Comparison of ENCODE assay signal across 11 cellular contexts in the genomic region with DNA sequence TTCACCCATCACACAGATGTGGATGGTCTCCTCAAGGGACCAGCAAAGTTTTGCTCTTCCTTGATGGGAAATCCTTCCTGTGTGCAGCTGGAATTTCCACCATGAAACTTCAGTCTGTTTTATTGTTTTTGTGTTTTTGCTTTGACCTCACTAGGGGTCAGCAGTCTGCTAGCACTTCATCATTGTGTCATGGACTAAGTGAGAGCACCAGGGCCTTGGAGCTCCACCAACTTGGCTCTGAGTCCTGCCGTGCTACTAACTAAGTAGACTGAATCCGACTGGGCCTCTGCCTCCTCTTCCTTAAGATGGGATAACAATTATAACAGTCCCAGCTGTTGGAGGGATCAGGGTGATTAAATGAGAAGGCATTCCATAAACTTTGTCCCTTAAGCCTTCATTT.
DNase-seq lines count a peak whose midpoint lies in the region; ATAC-seq and TF ChIP-seq lines count a peak whose summit lies in the region.
"Had no signal": no experiment of that assay in that cellular context is flagged by ENCODE, and none has a peak within 500 bp of the region (broad histone marks: within the 10 kb centered on the region; RNA-seq: fewer than 3 reads in every experiment).

No MANE protein-coding gene starts in this region.

- no peak overlapping the region for H3K27ac ChIP-seq in Peyer's patch
- H3K27ac ChIP-seq: BLaER1 treated with 17β-estradiol and CSF1 and Interleukin-3, amounts not matched to agents 10 nM and 100 nM had no signal

- H3K27me3 ChIP-seq in Peyer's patch: no peaks in the 10 kb centered on the region
- H3K27me3 ChIP-seq: BLaER1 treated with 17β-estradiol and CSF1 and Interleukin-3, amounts not matched to agents 10 nM and 100 nM had no signal

- no peaks in the 10 kb centered on the region for H3K4me1 ChIP-seq in Peyer's patch

- no peak for TF ChIP-seq POLR2A in Peyer's patch (IDR thresholded peaks at IDR 0.05)

- H3K9me3 ChIP-seq in Peyer's patch: no peaks in the 10 kb centered on the region
- H3K9me3 ChIP-seq: BLaER1 treated with 17β-estradiol and CSF1 and Interleukin-3, amounts not matched to agents 10 nM and 100 nM had no signal

- CTCF ChIA-PET in activated naive CD4-positive, alpha-beta T cell treated with anti-CD3 and anti-CD28 coated beads for 36 hours (lab: Charles Lee): no interaction called here

- H3K27me3 Mint-ChIP-seq in activated T-cell treated with anti-CD3 and anti-CD28 coated beads, Interleukin-2, amount 50 U/mL, for 72 hours (ENCODE audit: low read depth): no peaks in the 10 kb centered on the region
- peaks cover 2% of the 10 kb centered on the region for H3K27me3 Mint-ChIP-seq in activated naive CD4-positive, alpha-beta T cell treated with anti-CD3 and anti-CD28 coated beads for 36 hours (ENCODE audit: low read depth)

- H3K36me3 Mint-ChIP-seq in activated T-cell treated with anti-CD3 and anti-CD28 coated beads, Interleukin-2, amount 50 U/mL, for 72 hours (ENCODE audit: insufficient read depth in 2 of 2): no peaks in the 10 kb centered on the region
- no peaks in the 10 kb centered on the region for H3K36me3 Mint-ChIP-seq in stimulated activated effector memory CD8-positive, alpha-beta T cell treated with anti-CD3 and anti-CD28 coated beads, Interleukin-12 subunit alpha, Interleukin-12 subunit beta, amount 100 ng/mL, for 72 hours
- H3K36me3 Mint-ChIP-seq in activated naive CD4-positive, alpha-beta T cell treated with anti-CD3 and anti-CD28 coated beads for 36 hours (ENCODE audit: low read depth): no peaks in the 10 kb centered on the region

- H3K4me3 ChIP-seq in Peyer's patch (no peak overlapping the region), fibroblast of pulmonary artery (replicated peaks; ENCODE audit: low read depth, low read length) (no peak overlapping the region)
- H3K4me3 ChIP-seq: BLaER1 treated with 17β-estradiol and CSF1 and Interleukin-3, amounts not matched to agents 10 nM and 100 nM had no signal

- no peaks in the 10 kb centered on the region for H3K4me1 Mint-ChIP-seq in activated T-cell treated with anti-CD3 and anti-CD28 coated beads, Interleukin-2, amount 50 U/mL, for 72 hours (ENCODE audit: low read depth)
- no peaks in the 10 kb centered on the region for H3K4me1 Mint-ChIP-seq in stimulated activated effector memory CD8-positive, alpha-beta T cell treated with anti-CD3 and anti-CD28 coated beads, Interleukin-12 subunit alpha, Interleukin-12 subunit beta, amount 100 ng/mL, for 72 hours
- no peaks in the 10 kb centered on the region for H3K4me1 Mint-ChIP-seq in activated naive CD4-positive, alpha-beta T cell treated with anti-CD3 and anti-CD28 coated beads for 36 hours (ENCODE audit: low read depth)

- no peak overlapping the region for H3K4me3 Mint-ChIP-seq in activated T-cell treated with anti-CD3 and anti-CD28 coated beads, Interleukin-2, amount 50 U/mL, for 72 hours
- H3K4me3 Mint-ChIP-seq in stimulated activated effector memory CD8-positive, alpha-beta T cell treated with anti-CD3 and anti-CD28 coated beads, Interleukin-12 subunit alpha, Interleukin-12 subunit beta, amount 100 ng/mL, for 72 hours: no peak overlapping the region
- H3K4me3 Mint-ChIP-seq in activated naive CD4-positive, alpha-beta T cell treated with anti-CD3 and anti-CD28 coated beads for 36 hours: no peak overlapping the region

- H3K9me3 Mint-ChIP-seq in activated T-cell treated with anti-CD3 and anti-CD28 coated beads, Interleukin-2, amount 50 U/mL, for 72 hours: no peaks in the 10 kb centered on the region
- no peaks in the 10 kb centered on the region for H3K9me3 Mint-ChIP-seq in stimulated activated effector memory CD8-positive, alpha-beta T cell treated with anti-CD3 and anti-CD28 coated beads, Interleukin-12 subunit alpha, Interleukin-12 subunit beta, amount 100 ng/mL, for 72 hours
- H3K9me3 Mint-ChIP-seq in activated naive CD4-positive, alpha-beta T cell treated with anti-CD3 and anti-CD28 coated beads for 36 hours: no peaks in the 10 kb centered on the region

- peak; percentile 79 for DNase-seq in AG20443 (ENCODE audit: low spot score)
- DNase-seq in Peyer's patch: peak in 2 of 3 donors; percentile 18 to 65
- peak; percentile 81 for DNase-seq in fibroblast of pulmonary artery (ENCODE audit: low read depth)
- DNase-seq in midbrain (lab: John Stamatoyannopoulos, UW): peak; percentile 81
- no peak for DNase-seq in activated T-cell treated with anti-CD3 and anti-CD28 coated beads, Interleukin-2, amount 50 U/mL, for 72 hours
- no peak for DNase-seq in stimulated activated effector memory CD8-positive, alpha-beta T cell treated with anti-CD3 and anti-CD28 coated beads, Interleukin-12 subunit alpha, Interleukin-12 subunit beta, amount 100 ng/mL, for 72 hours (ENCODE audit: low spot score in 2 of 2)
- DNase-seq in activated naive CD4-positive, alpha-beta T cell treated with anti-CD3 and anti-CD28 coated beads for 36 hours: no peak
- DNase-seq: effector CD4-positive, alpha-beta T cell; SIG-M5 had no signal

- TF ChIP-seq CTCF in Peyer's patch (IDR thresholded peaks at IDR 0.05) (no peak), fibroblast of pulmonary artery (IDR thresholded peaks at IDR 0.05; ENCODE audit: low read length, missing control alignments) (no peak)

- no peak overlapping the region for H3K27ac Mint-ChIP-seq in activated T-cell treated with anti-CD3 and anti-CD28 coated beads, Interleukin-2, amount 50 U/mL, for 72 hours
- no peak overlapping the region for H3K27ac Mint-ChIP-seq in stimulated activated effector memory CD8-positive, alpha-beta T cell treated with anti-CD3 and anti-CD28 coated beads, Interleukin-12 subunit alpha, Interleukin-12 subunit beta, amount 100 ng/mL, for 72 hours
- H3K27ac Mint-ChIP-seq in activated naive CD4-positive, alpha-beta T cell treated with anti-CD3 and anti-CD28 coated beads for 36 hours: no peak overlapping the region

- H3K36me3 ChIP-seq in Peyer's patch: no peaks in the 10 kb centered on the region
- H3K36me3 ChIP-seq: BLaER1 treated with 17β-estradiol and CSF1 and Interleukin-3, amounts not matched to agents 10 nM and 100 nM had no signal

- intact Hi-C loops in activated naive CD4-positive, alpha-beta T cell treated with anti-CD3 and anti-CD28 coated beads for 36 hours (cut with micrococcal nuclease): no loop called here

- ATAC-seq in GM21381 (IDR thresholded peaks at IDR 0.05; ENCODE audit: unreplicated experiment): no peak
- ATAC-seq in activated T-cell treated with anti-CD3 and anti-CD28 coated beads, Interleukin-2, amount 50 U/mL, for 72 hours (replicated peaks in 1 of 2): no peak
- ATAC-seq in stimulated activated effector memory CD8-positive, alpha-beta T cell treated with anti-CD3 and anti-CD28 coated beads, Interleukin-12 subunit alpha, Interleukin-12 subunit beta, amount 100 ng/mL, for 72 hours: no peak

Comparison
In these comparisons a context has a peak if more than half of its experiments do, and no peak if none do; other contexts are left out.
1. DNase-seq: peak in AG20443 (single experiment), Peyer's patch (2 of 3), fibroblast of pulmonary artery (single experiment) and midbrain (single experiment); none in activated T-cell treated with anti-CD3 and anti-CD28 coated beads, Interleukin-2, amount 50 U/mL, for 72 hours (0 of 2), stimulated activated effector memory CD8-positive, alpha-beta T cell treated with anti-CD3 and anti-CD28 coated beads, Interleukin-12 subunit alpha, Interleukin-12 subunit beta, amount 100 ng/mL, for 72 hours (0 of 2) and activated naive CD4-positive, alpha-beta T cell treated with anti-CD3 and anti-CD28 coated beads for 36 hours (single experiment).